ENCODE assay signal across 1 cellular context in the genomic region with DNA sequence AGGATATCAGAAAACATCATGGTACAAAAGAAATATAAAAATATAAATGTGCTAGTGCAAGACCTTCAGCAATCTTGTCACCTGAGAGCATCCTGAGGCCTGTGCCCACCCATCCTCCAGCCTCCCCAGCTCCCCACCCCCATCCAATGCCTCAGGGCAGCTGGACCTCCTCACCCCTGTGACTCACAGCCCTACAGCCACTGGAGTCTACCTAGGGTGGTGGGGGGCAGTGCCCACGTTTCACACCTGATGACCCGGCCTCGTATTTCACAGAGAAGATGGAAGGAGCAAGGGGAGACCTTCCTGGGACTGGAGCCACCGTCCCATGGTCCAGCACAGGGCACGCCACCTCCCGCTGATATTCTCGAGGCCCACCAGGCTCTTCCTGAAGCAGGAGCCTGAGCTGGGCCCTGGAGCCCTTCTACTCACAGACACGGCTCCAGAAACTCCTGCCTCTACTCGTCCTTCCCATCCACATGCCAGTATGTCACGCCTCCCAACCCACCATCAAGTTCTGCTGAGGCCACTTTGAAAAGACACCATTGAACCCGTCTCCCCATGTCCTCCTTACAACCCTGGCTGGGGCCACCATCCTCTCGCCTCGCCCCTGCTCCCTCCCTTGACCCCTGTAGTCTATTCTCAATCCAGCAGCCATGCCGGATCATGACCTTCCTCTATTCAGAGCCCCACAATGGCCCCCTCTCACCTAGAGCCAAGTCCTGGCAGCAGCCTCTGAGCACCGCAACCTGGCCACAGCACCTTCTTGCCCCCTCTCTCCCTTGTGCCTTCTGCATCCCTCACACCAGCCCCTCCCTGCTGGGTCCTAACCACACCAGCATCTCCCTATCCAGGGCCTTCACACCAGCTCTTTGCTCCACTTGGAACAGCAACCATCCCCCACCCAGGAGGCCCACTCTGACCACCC.
TF ChIP-seq lines count a peak whose summit lies in the region.

No MANE protein-coding gene starts in this region.

TF ChIP-seq in IMR-90, 13 proteins besides CTCF, POLR2A, EP300 and RAD21:
- no peak for TF ChIP-seq SMC3 (IDR thresholded peaks at IDR 0.05; ENCODE audit: low read depth, low read length)
- TF ChIP-seq NFE2L2 (IDR thresholded peaks at IDR 0.05; ENCODE audit: low read depth, low read length): no peak
- TF ChIP-seq MXI1 (IDR thresholded peaks at IDR 0.05; ENCODE audit: borderline replicate concordance, low read depth, low read length): no peak
- TF ChIP-seq MAFK (IDR thresholded peaks at IDR 0.05; ENCODE audit: low read depth, low read length): no peak
- TF ChIP-seq CHD1 (IDR thresholded peaks at IDR 0.05; ENCODE audit: low read depth, low read length): no peak
- no peak for TF ChIP-seq MAZ (IDR thresholded peaks at IDR 0.05; ENCODE audit: borderline replicate concordance, low read depth, low read length)
- TF ChIP-seq, protein P1, sequence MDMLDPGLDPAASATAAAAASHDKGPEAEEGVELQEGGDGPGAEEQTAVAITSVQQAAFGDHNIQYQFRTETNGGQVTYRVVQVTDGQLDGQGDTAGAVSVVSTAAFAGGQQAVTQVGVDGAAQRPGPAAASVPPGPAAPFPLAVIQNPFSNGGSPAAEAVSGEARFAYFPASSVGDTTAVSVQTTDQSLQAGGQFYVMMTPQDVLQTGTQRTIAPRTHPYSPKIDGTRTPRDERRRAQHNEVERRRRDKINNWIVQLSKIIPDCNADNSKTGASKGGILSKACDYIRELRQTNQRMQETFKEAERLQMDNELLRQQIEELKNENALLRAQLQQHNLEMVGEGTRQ (IDR thresholded peaks at IDR 0.05; ENCODE audit: low read depth, low read length): no peak
